10 cellular contexts compared by ENCODE assay signal in genomic region chr3:180267202-180267843, GRCh38.
DNase-seq lines count a peak whose midpoint lies in the region; ATAC-seq lines count a peak whose summit lies in the region.
"Had no signal": no experiment of that assay in that cellular context is flagged by ENCODE, and none has a peak within 500 bp of the region (broad histone marks: within the 10 kb centered on the region; RNA-seq: fewer than 3 reads in every experiment).

No MANE protein-coding gene starts in this region.

- H3K4me3 ChIP-seq in aorta (ENCODE audit: low read length in 2 of 2) = no peak overlapping the region
- H3K4me3 ChIP-seq: lower lobe of right lung had no signal

- H3K36me3 Mint-ChIP-seq in activated CD4-positive, alpha-beta memory T cell treated with anti-CD3 and anti-CD28 coated beads for 36 hours = no peaks in the 10 kb centered on the region
- H3K36me3 Mint-ChIP-seq: brain had no signal

- no peaks in the 10 kb centered on the region for H3K36me3 ChIP-seq in aorta (ENCODE audit: control insufficient read depth in 1 of 2, insufficient read depth in 2 of 2, low read length in 1 of 2)
- H3K36me3 ChIP-seq: lower lobe of right lung had no signal

- H3K4me3 Mint-ChIP-seq in activated CD4-positive, alpha-beta memory T cell treated with anti-CD3 and anti-CD28 coated beads for 36 hours = no peak overlapping the region
- H3K4me3 Mint-ChIP-seq: brain had no signal

- intact Hi-C loops in activated CD4-positive, alpha-beta memory T cell treated with anti-CD3 and anti-CD28 coated beads for 36 hours (cut with micrococcal nuclease) = no loop called here
- intact Hi-C loops in aorta (cut with DNase I) = no loop called here

- WGBS in aorta, 2 donors = 41 to 45% methylated on average over 3 of the region's 3 CpGs

- no peaks in the 10 kb centered on the region for H3K27me3 Mint-ChIP-seq in activated CD4-positive, alpha-beta memory T cell treated with anti-CD3 and anti-CD28 coated beads for 36 hours
- H3K27me3 Mint-ChIP-seq: brain had no signal

- CTCF ChIA-PET in activated CD4-positive, alpha-beta memory T cell treated with anti-CD3 and anti-CD28 coated beads for 36 hours (lab: Charles Lee) = no interaction called here

- no peak overlapping the region for H3K27ac ChIP-seq in aorta (ENCODE audit: low read depth in 1 of 2, low read length in 2 of 2)
- H3K27ac ChIP-seq: lower lobe of right lung had no signal

- peaks cover 13% of the 10 kb centered on the region for H3K9me3 Mint-ChIP-seq in activated CD4-positive, alpha-beta memory T cell treated with anti-CD3 and anti-CD28 coated beads for 36 hours

- peaks cover 5% of the 10 kb centered on the region for H3K4me1 Mint-ChIP-seq in activated CD4-positive, alpha-beta memory T cell treated with anti-CD3 and anti-CD28 coated beads for 36 hours (ENCODE audit: low read depth)
- H3K4me1 Mint-ChIP-seq: brain had no signal

- no peak overlapping the region for H3K27ac Mint-ChIP-seq in activated CD4-positive, alpha-beta memory T cell treated with anti-CD3 and anti-CD28 coated beads for 36 hours
- H3K27ac Mint-ChIP-seq: brain had no signal

- H3K27me3 ChIP-seq in aorta (ENCODE audit: control insufficient read depth in 1 of 2, insufficient read depth in 2 of 2, low read length in 1 of 2) = no peaks in the 10 kb centered on the region

- peak; percentile 100 for ATAC-seq in GM18867 (IDR thresholded peaks at IDR 0.05; ENCODE audit: unreplicated experiment)
- ATAC-seq in GM21786 (IDR thresholded peaks at IDR 0.05; ENCODE audit: unreplicated experiment) = peak; percentile 99
- peak; percentile 91 for ATAC-seq in HG03521 (IDR thresholded peaks at IDR 0.05; ENCODE audit: unreplicated experiment)
- ATAC-seq in aorta (ENCODE audit: low FRiP score) = no peak
- ATAC-seq: lower lobe of right lung had no signal

- no peaks in the 10 kb centered on the region for H3K9me3 ChIP-seq in aorta (ENCODE audit: control insufficient read depth, low read length)
- H3K9me3 ChIP-seq: lower lobe of right lung had no signal

- POLR2A ChIA-PET in activated CD4-positive, alpha-beta memory T cell treated with anti-CD3 and anti-CD28 coated beads for 36 hours (lab: Charles Lee) = no interaction called here

- H3K4me1 ChIP-seq in aorta (ENCODE audit: control insufficient read depth in 1 of 2, insufficient read depth in 2 of 2, low read length in 2 of 2) = no peaks in the 10 kb centered on the region
- H3K4me1 ChIP-seq: lower lobe of right lung had no signal

- peak; percentile 14 for DNase-seq in kidney tubule cell (ENCODE audit: low spot score)
- no peak for DNase-seq in activated CD4-positive, alpha-beta memory T cell treated with anti-CD3 and anti-CD28 coated beads for 36 hours
- no peak for DNase-seq in SKM-1 treated with dmso at 0.1 percent for 144 hours (lab: John Stamatoyannopoulos, UW; ENCODE audit: unreplicated experiment)
- no peak for DNase-seq in aorta
- DNase-seq: lower lobe of right lung; stimulated activated CD4-positive, alpha-beta T cell treated with anti-CD3 and anti-CD28 coated beads, Interleukin-1b, Interleukin-23, amount 100 ng/mL, for 48 hours had no signal
